In the genomic region with DNA sequence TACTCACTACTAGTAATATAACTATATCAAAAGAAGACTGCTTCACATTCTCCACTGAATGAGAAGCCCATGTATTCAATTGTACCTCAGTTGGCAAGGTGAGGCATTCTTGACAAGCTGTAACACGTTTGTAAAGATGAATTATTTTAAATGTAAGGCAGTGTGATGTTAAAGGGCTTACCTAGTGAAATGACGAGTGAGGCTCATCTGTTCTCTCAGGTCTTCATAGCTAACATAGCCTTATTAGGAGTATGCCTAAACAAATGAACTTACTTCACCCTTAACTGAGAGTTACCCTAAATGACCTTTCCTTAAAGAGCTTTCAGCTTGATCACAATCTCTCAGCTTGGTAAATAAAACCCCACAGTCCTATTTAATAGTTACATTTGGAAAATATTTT, we compare ENCODE assay signal across 2 cellular contexts.
TF ChIP-seq lines count a peak whose summit lies in the region.

No MANE protein-coding gene starts in this region.

TF ChIP-seq in H1, 55 proteins besides CTCF, POLR2A, EP300 and RAD21:
- TF ChIP-seq SRF (IDR thresholded peaks at IDR 0.05; ENCODE audit: low read depth, low read length) (0 out of 2 replicates have a peak, but pooled peaks have one; percentile 6), SP1 (IDR thresholded peaks at IDR 0.05; ENCODE audit: low read depth, low read length) (no peak), GTF2F1 (IDR thresholded peaks at IDR 0.05; ENCODE audit: borderline replicate concordance, low read depth, low read length) (no peak)
TF ChIP-seq in H1: peak in this region for 1.

TF ChIP-seq in SK-N-SH, 30 proteins besides CTCF, POLR2A, EP300 and RAD21:
- TF ChIP-seq JUND (IDR thresholded peaks at IDR 0.05) (no peak), FOXM1 (IDR thresholded peaks at IDR 0.05; ENCODE audit: low read depth) (no peak), EZH2phosphoT487 (IDR thresholded peaks at IDR 0.05; ENCODE audit: borderline replicate concordance, low read depth) (no peak), FOSL2 (IDR thresholded peaks at IDR 0.05; ENCODE audit: borderline replicate concordance, low read depth) (no peak), GABPA (IDR thresholded peaks at IDR 0.05; ENCODE audit: low read depth) (no peak), PBX3 (IDR thresholded peaks at IDR 0.05) (no peak), TCF12 (IDR thresholded peaks at IDR 0.05) (no peak), POLR2AphosphoS5 (IDR thresholded peaks at IDR 0.05; ENCODE audit: low read depth, low read length) (no peak), NRF1 (IDR thresholded peaks at IDR 0.05; ENCODE audit: low read depth, low read length) (no peak), GATA2 (CRISPR knock-in tag; IDR thresholded peaks at IDR 0.05) (no peak), NFIC (IDR thresholded peaks at IDR 0.05; ENCODE audit: borderline replicate concordance) (no peak), ELF1 (IDR thresholded peaks at IDR 0.05) (no peak)
- TF ChIP-seq, protein P1, sequence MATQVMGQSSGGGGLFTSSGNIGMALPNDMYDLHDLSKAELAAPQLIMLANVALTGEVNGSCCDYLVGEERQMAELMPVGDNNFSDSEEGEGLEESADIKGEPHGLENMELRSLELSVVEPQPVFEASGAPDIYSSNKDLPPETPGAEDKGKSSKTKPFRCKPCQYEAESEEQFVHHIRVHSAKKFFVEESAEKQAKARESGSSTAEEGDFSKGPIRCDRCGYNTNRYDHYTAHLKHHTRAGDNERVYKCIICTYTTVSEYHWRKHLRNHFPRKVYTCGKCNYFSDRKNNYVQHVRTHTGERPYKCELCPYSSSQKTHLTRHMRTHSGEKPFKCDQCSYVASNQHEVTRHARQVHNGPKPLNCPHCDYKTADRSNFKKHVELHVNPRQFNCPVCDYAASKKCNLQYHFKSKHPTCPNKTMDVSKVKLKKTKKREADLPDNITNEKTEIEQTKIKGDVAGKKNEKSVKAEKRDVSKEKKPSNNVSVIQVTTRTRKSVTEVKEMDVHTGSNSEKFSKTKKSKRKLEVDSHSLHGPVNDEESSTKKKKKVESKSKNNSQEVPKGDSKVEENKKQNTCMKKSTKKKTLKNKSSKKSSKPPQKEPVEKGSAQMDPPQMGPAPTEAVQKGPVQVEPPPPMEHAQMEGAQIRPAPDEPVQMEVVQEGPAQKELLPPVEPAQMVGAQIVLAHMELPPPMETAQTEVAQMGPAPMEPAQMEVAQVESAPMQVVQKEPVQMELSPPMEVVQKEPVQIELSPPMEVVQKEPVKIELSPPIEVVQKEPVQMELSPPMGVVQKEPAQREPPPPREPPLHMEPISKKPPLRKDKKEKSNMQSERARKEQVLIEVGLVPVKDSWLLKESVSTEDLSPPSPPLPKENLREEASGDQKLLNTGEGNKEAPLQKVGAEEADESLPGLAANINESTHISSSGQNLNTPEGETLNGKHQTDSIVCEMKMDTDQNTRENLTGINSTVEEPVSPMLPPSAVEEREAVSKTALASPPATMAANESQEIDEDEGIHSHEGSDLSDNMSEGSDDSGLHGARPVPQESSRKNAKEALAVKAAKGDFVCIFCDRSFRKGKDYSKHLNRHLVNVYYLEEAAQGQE (IDR thresholded peaks at IDR 0.05; ENCODE audit: low read depth, low read length): no peak
